ENCODE assay signal across 16 cellular contexts in genomic region chr1:203037509-203038190, GRCh38. TPM values are rescaled to one million over a fixed set of nuclear protein-coding genes. Genes with fewer than 3 reads are reported as not detected.
DNase-seq lines count a peak whose midpoint lies in the region; ATAC-seq, FAIRE-seq and TF ChIP-seq lines count a peak whose summit lies in the region.
"Had no signal": no experiment of that assay in that cellular context is flagged by ENCODE, and none has a peak within 500 bp of the region (broad histone marks: within the 10 kb centered on the region; RNA-seq: fewer than 3 reads in every experiment).

No MANE protein-coding gene starts in this region.

- H4K20me1 ChIP-seq in H9 (ENCODE audit: control insufficient read depth, insufficient read depth, insufficient read length): no peaks in the 10 kb centered on the region
- H4K20me1 ChIP-seq in astrocyte (ENCODE audit: insufficient read depth, low read length): peaks cover 4% of the 10 kb centered on the region

- no peak overlapping the region for H3T11ph ChIP-seq in H9 (ENCODE audit: low read length)

- intact Hi-C loops in kidney (cut with DNase I) (no loop called here), tibial artery (cut with DNase I; ENCODE audit: low total_unique reads) (loop anchor here (5.0 kb wide), 1 partner anchor 290 kb away; no protein-coding TSS in a partner anchor)

- no peak overlapping the region for H3K9ac ChIP-seq in H9 (ENCODE audit: extremely low read depth, insufficient read length, low read length)
- H3K9ac ChIP-seq in astrocyte (ENCODE audit: low read length): no peak overlapping the region
- no peak overlapping the region for H3K9ac ChIP-seq in kidney (ENCODE audit: low read length in 2 of 2)

- H3K9me3 Mint-ChIP-seq in H9: no peaks in the 10 kb centered on the region
- H3K9me3 Mint-ChIP-seq in astrocyte (ENCODE audit: unreplicated experiment): no peaks in the 10 kb centered on the region
- H3K9me3 Mint-ChIP-seq: stimulated activated memory B cell treated with anti-CD40 and anti-IgM and Interleukin-4, amounts not matched to agents 10 μg/mL and 1 μg/mL and 100 μg/mL, for 72 hours had no signal

- no peak for ATAC-seq in HG02970 (IDR thresholded peaks at IDR 0.05; ENCODE audit: low FRiP score, unreplicated experiment)
- ATAC-seq: stimulated activated memory B cell treated with anti-CD40 and anti-IgM and Interleukin-4, amounts not matched to agents 10 μg/mL and 1 μg/mL and 100 μg/mL, for 72 hours had no signal

- H3K9me3 ChIP-seq in H9 (ENCODE audit: control insufficient read depth, low read depth, low read length): no peaks in the 10 kb centered on the region
- no peaks in the 10 kb centered on the region for H3K9me3 ChIP-seq in astrocyte (ENCODE audit: insufficient read depth, low read depth, low read length)
- no peaks in the 10 kb centered on the region for H3K9me3 ChIP-seq in kidney (ENCODE audit: control insufficient read depth in 1 of 2, low read length in 2 of 2)
- H3K9me3 ChIP-seq in tibial artery: no peaks in the 10 kb centered on the region

- no peak overlapping the region for H2BK20ac ChIP-seq in H9 (ENCODE audit: low read depth, low read length, poor library complexity, severe bottlenecking)

- H3K4me3 ChIP-seq in astrocyte (ENCODE audit: insufficient read depth, low read depth, low read length) (no peak overlapping the region), kidney (ENCODE audit: low read length in 2 of 2) (no peak overlapping the region), tibial artery (no peak overlapping the region)

- H2BK12ac ChIP-seq in H9 (ENCODE audit: insufficient read length, low read depth, low read length): no peak overlapping the region

- H3K23me2 ChIP-seq in H9 (ENCODE audit: insufficient read length, low read depth, low read length, poor library complexity, severe bottlenecking): no peaks in the 10 kb centered on the region

- DNase-seq in H9 (peak; percentile 19), astrocyte (ENCODE audit: low read depth) (no peak), kidney (peak; percentile 17), tibial artery (peak in 1 of 2 donors; percentile 62), DMS 273 (lab: John Stamatoyannopoulos, UW; ENCODE audit: unreplicated experiment) (no peak), OCI-M2 (lab: John Stamatoyannopoulos, UW; ENCODE audit: unreplicated experiment) (no peak)
- DNase-seq: GF-D8; NCI-H1092 treated with DMSO at 0.1 percent for 48 hours; stimulated activated CD4-positive, alpha-beta T cell treated with anti-CD3 and anti-CD28 coated beads, Interleukin-4, amount 100 ng/mL, for 4 hours had no signal

- H3K23ac ChIP-seq in H9 (ENCODE audit: insufficient read length, low read depth, low read length): no peak overlapping the region

- no peak overlapping the region for H2AK5ac ChIP-seq in H9 (ENCODE audit: insufficient read length, low read length)

- H3K4me3 Mint-ChIP-seq in H9: no peak overlapping the region
- no peak overlapping the region for H3K4me3 Mint-ChIP-seq in astrocyte (ENCODE audit: unreplicated experiment)
- H3K4me3 Mint-ChIP-seq: stimulated activated memory B cell treated with anti-CD40 and anti-IgM and Interleukin-4, amounts not matched to agents 10 μg/mL and 1 μg/mL and 100 μg/mL, for 72 hours had no signal

- H3K56ac ChIP-seq in H9 (ENCODE audit: insufficient read length, low read depth, low read length): no peak overlapping the region

- H3K18ac ChIP-seq in H9 (ENCODE audit: insufficient read length, low read depth, low read length): no peak overlapping the region

- TF ChIP-seq CTCF in H9 (conservative IDR thresholded peaks at IDR 0.05) (no peak), astrocyte (IDR thresholded peaks at IDR 0.05; ENCODE audit: insufficient read depth, low read depth, low read length) (no peak), kidney (IDR thresholded peaks at IDR 0.05; ENCODE audit: borderline replicate concordance, extremely low read depth, insufficient read depth) (no peak), tibial artery (IDR thresholded peaks at IDR 0.05) (no peak)

- no CpG with 5 or more reads among the region's 10 CpGs for WGBS in H9 (ENCODE audit: extremely low coverage, insufficient read length, low lambda C conversion rate)

- no peak overlapping the region for H2BK120ac ChIP-seq in H9 (ENCODE audit: low read depth, low read length, poor library complexity, severe bottlenecking)

- no peak overlapping the region for H3K4ac ChIP-seq in H9 (ENCODE audit: low read depth, low read length)

- no peak overlapping the region for H2AFZ ChIP-seq in H9 (ENCODE audit: low read length)
- H2AFZ ChIP-seq in astrocyte (ENCODE audit: low read depth, low read length): no peak overlapping the region

- H3K14ac ChIP-seq in H9 (ENCODE audit: insufficient read depth, low read length): no peak overlapping the region

- no peaks in the 10 kb centered on the region for H3K27me3 ChIP-seq in H9 (ENCODE audit: insufficient read depth, low read length)
- no peaks in the 10 kb centered on the region for H3K27me3 ChIP-seq in astrocyte (ENCODE audit: insufficient read depth, low read length)
- no peaks in the 10 kb centered on the region for H3K27me3 ChIP-seq in tibial artery

- H3K4me1 ChIP-seq in H9 (ENCODE audit: insufficient read depth, low read length) (peaks cover 7% of the 10 kb centered on the region; the same call in 1 of the 2 replicates), astrocyte (ENCODE audit: insufficient read depth, low read length) (peaks cover 13% of the 10 kb centered on the region), kidney (ENCODE audit: control insufficient read depth in 1 of 2, insufficient read depth in 1 of 2, low read depth in 1 of 2, low read length in 2 of 2) (peaks cover 0 to 2% of the 10 kb centered on the region in 2 donors), tibial artery (peaks cover 0 to 26% (median 17%) of the 10 kb centered on the region in 4 donors)

- no peak overlapping the region for H2BK15ac ChIP-seq in H9 (ENCODE audit: low read depth, low read length)

- no peak overlapping the region for H3K27ac ChIP-seq in H9 (ENCODE audit: insufficient read length, low read depth, low read length)
- no peak overlapping the region for H3K27ac ChIP-seq in astrocyte (ENCODE audit: low read depth, low read length)
- H3K27ac ChIP-seq in kidney (ENCODE audit: low read depth in 2 of 2, low read length in 2 of 2): no peak overlapping the region
- H3K27ac ChIP-seq in tibial artery: peak overlapping the region; percentile 56 to 76

- H4K5ac ChIP-seq in H9 (ENCODE audit: insufficient read length, low read depth, low read length): no peak overlapping the region

- no peaks in the 10 kb centered on the region for H3K79me2 ChIP-seq in H9 (ENCODE audit: insufficient read depth, low read length)
- no peaks in the 10 kb centered on the region for H3K79me2 ChIP-seq in astrocyte (ENCODE audit: insufficient read depth, low read length)

- H3K36me3 Mint-ChIP-seq in H9 (ENCODE audit: insufficient read depth in 1 of 3, low read depth in 3 of 3): peaks cover 1 to 11% (median 2%) of the 10 kb centered on the region in 3 experiments; a peak in 4 of 7 replicates
- peaks cover 18% of the 10 kb centered on the region for H3K36me3 Mint-ChIP-seq in astrocyte (ENCODE audit: low read depth, unreplicated experiment)
- H3K36me3 Mint-ChIP-seq: stimulated activated memory B cell treated with anti-CD40 and anti-IgM and Interleukin-4, amounts not matched to agents 10 μg/mL and 1 μg/mL and 100 μg/mL, for 72 hours had no signal

- H3K27me3 Mint-ChIP-seq in H9 (ENCODE audit: low read depth): peaks cover 3% of the 10 kb centered on the region
- H3K27me3 Mint-ChIP-seq in astrocyte (ENCODE audit: low read depth, unreplicated experiment): peaks cover 39% of the 10 kb centered on the region

- H3K79me1 ChIP-seq in H9 (ENCODE audit: insufficient read depth, low read depth, low read length, poor library complexity, severe bottlenecking): no peaks in the 10 kb centered on the region

- no peak overlapping the region for H2BK5ac ChIP-seq in H9 (ENCODE audit: insufficient read length, low read length)

- H3K27ac Mint-ChIP-seq in H9: no peak overlapping the region; a peak in 1 of 7 replicates
- H3K27ac Mint-ChIP-seq in astrocyte (ENCODE audit: unreplicated experiment): no peak overlapping the region
- H3K27ac Mint-ChIP-seq: stimulated activated memory B cell treated with anti-CD40 and anti-IgM and Interleukin-4, amounts not matched to agents 10 μg/mL and 1 μg/mL and 100 μg/mL, for 72 hours had no signal

- FAIRE-seq in astrocyte (lab: Jason Lieb, UNC) (no peak), kidney (lab: Jason Lieb, UNC) (no peak)

- H4K91ac ChIP-seq in H9 (ENCODE audit: insufficient read length, low read depth, low read length): no peak overlapping the region

- H3K4me2 ChIP-seq in H9 (ENCODE audit: insufficient read depth, insufficient read length, low read length) (no peak overlapping the region), astrocyte (ENCODE audit: low read length) (peak overlapping the region; percentile 18)

- H3K36me3 ChIP-seq in astrocyte (ENCODE audit: insufficient read depth, low read length) (no peaks in the 10 kb centered on the region), kidney (ENCODE audit: control insufficient read depth in 1 of 2, insufficient read depth in 2 of 2, low read length in 2 of 2) (no peaks in the 10 kb centered on the region), tibial artery (no peaks in the 10 kb centered on the region)

- H3K4me1 Mint-ChIP-seq in H9 (peaks cover 24 to 32% of the 10 kb centered on the region in 2 experiments), astrocyte (ENCODE audit: low read depth, unreplicated experiment) (peaks cover 30% of the 10 kb centered on the region)

- H4K8ac ChIP-seq in H9 (replicated peaks; ENCODE audit: insufficient read length, low read depth, low read length): no peak overlapping the region

RNA-seq across cellular contexts. Expression of gene PPFIA4, which starts 11.4 kb away (rescaled TPM):
- 2.8 and 3.9 TPM in 2 replicates for total RNA-seq in H9 (2021)
- total RNA-seq in astrocyte: 9.1 and 11.0 TPM in 2 replicates
- total RNA-seq in kidney: 1.7 TPM
- 5.2 TPM for polyA plus RNA-seq in kidney (ENCODE audit: insufficient read depth, low read depth, low replicate concordance)

RNA-seq across cellular contexts. Expression of gene TMEM183A, which starts 30.5 kb away (rescaled TPM):
- total RNA-seq in H9 (2021) (93.4 and 96.0 TPM in 2 replicates), astrocyte (66.1 and 68.6 TPM in 2 replicates), kidney (47.9 TPM)
- 47.5 TPM for polyA plus RNA-seq in kidney (ENCODE audit: insufficient read depth, low read depth, low replicate concordance)

RNA-seq across cellular contexts. Expression of gene MYOG, which starts 48.2 kb away (rescaled TPM):
- total RNA-seq in H9 (2021) (not detected in 2 replicates), astrocyte (not detected in 2 replicates), kidney (not detected)
- not detected for polyA plus RNA-seq in kidney (ENCODE audit: insufficient read depth, low read depth, low replicate concordance)
- total RNA-seq: dermis microvascular lymphatic vessel endothelial cell; mononuclear cell; OCI-LY7; renal cortical epithelial cell; T-helper 1 cell treated with Interleukin-12 subunit alpha and Interleukin-12 subunit beta and Interleukin-4 antibody, amounts not matched to agents 30 ng/mL and 1 ng/mL, for 36 hours had no signal

Comparison
In these comparisons a context has a peak if more than half of its experiments do, and no peak if none do; other contexts are left out.
1. DNase-seq: peak in H9 (single experiment) and kidney (single experiment); none in astrocyte (single experiment), DMS 273 (single experiment) and OCI-M2 (single experiment).
2. H3K27ac ChIP-seq: peak in tibial artery (2 of 2); none in H9 (single experiment), astrocyte (single experiment) and kidney (0 of 2).